Comparison of ENCODE assay signal across 8 cellular contexts in the genomic region with DNA sequence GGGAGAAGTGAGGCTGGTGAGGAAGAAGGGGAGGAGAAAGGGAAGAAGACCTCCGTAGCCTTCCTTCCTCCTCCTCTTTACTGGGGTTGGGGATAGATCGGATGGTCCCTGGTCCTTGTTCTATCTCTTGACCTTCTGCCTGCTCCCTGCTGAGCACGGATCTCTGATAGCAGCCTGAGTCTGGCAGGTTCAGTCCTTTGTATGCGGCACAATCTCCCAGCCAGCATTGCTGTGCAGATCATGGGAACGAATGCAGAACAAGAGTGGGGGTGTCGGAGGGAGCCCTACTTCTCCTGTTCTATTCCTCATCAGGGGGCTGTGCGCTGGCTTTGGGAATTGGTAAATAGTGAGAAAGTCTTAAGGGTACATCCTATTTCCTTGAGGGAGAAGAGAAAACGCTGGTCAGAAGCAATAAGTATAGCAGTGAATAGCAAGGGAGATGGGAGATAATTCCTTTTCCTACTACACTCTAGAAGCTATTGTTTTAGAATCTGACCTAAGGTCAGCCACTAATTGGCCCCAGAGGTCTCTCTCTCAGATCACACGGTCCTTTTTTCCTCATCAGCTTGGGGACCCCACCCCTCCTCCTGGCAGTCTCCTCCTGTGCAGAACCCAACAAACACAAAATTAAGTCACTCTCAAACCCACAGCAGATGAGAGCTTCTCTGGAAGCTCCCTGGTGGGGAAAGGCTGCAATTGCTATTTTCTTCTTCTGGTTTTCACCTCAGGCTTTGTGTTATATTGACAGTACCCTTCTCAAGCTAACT. TPM values are rescaled to one million over a fixed set of nuclear protein-coding genes. Genes with fewer than 3 reads are reported as not detected.
A peak's percentile ranks its signal among the peaks of the same experiment; 100 is the strongest.
DNase-seq lines count a peak whose midpoint lies in the region; ATAC-seq, FAIRE-seq and TF ChIP-seq lines count a peak whose summit lies in the region.

No MANE protein-coding gene starts in this region.

- peaks cover 19% of the 10 kb centered on the region for H3K4me1 Mint-ChIP-seq in endothelial cell (ENCODE audit: unreplicated experiment)

- no peak for ATAC-seq in HG02840 (IDR thresholded peaks at IDR 0.05; ENCODE audit: low FRiP score, unreplicated experiment)
- ATAC-seq in HG03521 (IDR thresholded peaks at IDR 0.05; ENCODE audit: unreplicated experiment), result no peak

- no peaks in the 10 kb centered on the region for H3K9me3 Mint-ChIP-seq in endothelial cell (ENCODE audit: unreplicated experiment)

- H3K27ac Mint-ChIP-seq in endothelial cell (ENCODE audit: unreplicated experiment), result peak overlapping the region; percentile 77

- peaks cover 31% of the 10 kb centered on the region for H3K36me3 Mint-ChIP-seq in endothelial cell (ENCODE audit: low read depth, unreplicated experiment)

- no peak for FAIRE-seq in GM12891 (lab: Jason Lieb, UNC)

- no peak overlapping the region for H3K4me3 Mint-ChIP-seq in endothelial cell (ENCODE audit: unreplicated experiment)

- no peak for TF ChIP-seq POLR2A in GM12891 (IDR thresholded peaks at IDR 0.05; ENCODE audit: low read depth, low read length)

- H3K27me3 Mint-ChIP-seq in endothelial cell (ENCODE audit: unreplicated experiment), result peaks cover 2% of the 10 kb centered on the region

- peak; percentile 52 for TF ChIP-seq CTCF in endothelial cell (IDR thresholded peaks at IDR 0.05; ENCODE audit: unreplicated experiment)

- DNase-seq in GM12891 (ENCODE audit: insufficient read length, low spot score) (peak; percentile 26), M059J (ENCODE audit: low read depth) (peak; percentile 24), endothelial cell (ENCODE audit: low spot score) (peak; percentile 32), renal cortical epithelial cell (ENCODE audit: low read depth) (peak; percentile 19), NCI-H2171 (lab: John Stamatoyannopoulos, UW) (no peak), DMS114 treated with DMSO at 0.1 percent for 48 hours (lab: John Stamatoyannopoulos, UW; ENCODE audit: unreplicated experiment) (no peak)

TF ChIP-seq in GM12891, 5 proteins besides CTCF, POLR2A, EP300 and RAD21:
- TF ChIP-seq SPI1 (IDR thresholded peaks at IDR 0.05; ENCODE audit: low read depth, low read length) (no peak), TAF1 (IDR thresholded peaks at IDR 0.05; ENCODE audit: low read depth, low read length) (no peak), POU2F2 (IDR thresholded peaks at IDR 0.05; ENCODE audit: low read depth, low read length) (no peak), PAX5 (IDR thresholded peaks at IDR 0.05; ENCODE audit: insufficient read depth, low read length, severe bottlenecking) (no peak), POLR2AphosphoS5 (IDR thresholded peaks at IDR 0.05; ENCODE audit: low read depth, low read length) (no peak)

RNA-seq across cellular contexts. Expression of gene KL, which starts 41.0 kb away (rescaled TPM):
- polyA plus RNA-seq in GM12891 (2012; ENCODE audit: low read depth, missing spikeins), result 0.56 TPM
- not detected in 2 replicates for total RNA-seq in M059J (2014; rRNA removed; shearing (Covaris generic))
- 29.6 TPM for total RNA-seq in endothelial cell (ENCODE audit: unreplicated experiment)
- 11.9 and 12.7 TPM in 2 replicates for total RNA-seq in renal cortical epithelial cell

Comparison
In these comparisons a context has a peak if more than half of its experiments do, and no peak if none do; other contexts are left out.
1. DNase-seq: peak in GM12891 (single experiment), M059J (single experiment), endothelial cell (single experiment) and renal cortical epithelial cell (single experiment); none in NCI-H2171 (single experiment) and DMS114 treated with DMSO at 0.1 percent for 48 hours (single experiment).
2. RNA of gene KL, which starts 41.0 kb away (total RNA-seq): 29.6 TPM in endothelial cell (single experiment) and 11.9 to 12.7 TPM in renal cortical epithelial cell; not detected in M059J; every median in the first group is over 10 times any median in the second.